ENCODE assay signal across 19 cellular contexts in genomic region chr12:25001311-25001710, GRCh38. TPM values are rescaled to one million over a fixed set of nuclear protein-coding genes. Genes with fewer than 3 reads are reported as not detected.
DNase-seq lines count a peak whose midpoint lies in the region; ATAC-seq, FAIRE-seq and TF ChIP-seq lines count a peak whose summit lies in the region.
"Had no signal": no experiment of that assay in that cellular context is flagged by ENCODE, and none has a peak within 500 bp of the region (broad histone marks: within the 10 kb centered on the region; RNA-seq: fewer than 3 reads in every experiment).

No MANE protein-coding gene starts in this region.

- intact Hi-C loops in adrenal gland (cut with DNase I): no loop called here

- TF ChIP-seq CTCF in D721Med (IDR thresholded peaks at IDR 0.05; ENCODE audit: insufficient read depth, missing control alignments) (no peak), Loucy (conservative IDR thresholded peaks at IDR 0.05; ENCODE audit: low read length) (no peak), SU-DHL-6 (IDR thresholded peaks at IDR 0.05; ENCODE audit: insufficient read depth, low read length, poor library complexity, severe bottlenecking) (no peak), foreskin keratinocyte (conservative IDR thresholded peaks at IDR 0.05) (no peak), adrenal gland (IDR thresholded peaks at IDR 0.05) (no peak)

- H3K27me3 ChIP-seq in Loucy (ENCODE audit: insufficient read depth, low read length, poor library complexity, severe bottlenecking) (no peaks in the 10 kb centered on the region), SU-DHL-6 (ENCODE audit: low read length) (no peaks in the 10 kb centered on the region), foreskin keratinocyte (no peaks in the 10 kb centered on the region), adrenal gland (no peaks in the 10 kb centered on the region)
- H3K27me3 ChIP-seq: BE2C had no signal

- WGBS in adrenal gland, 4 donors: 59 to 69% (median 65%) methylated on average over 2 of the region's 2 CpGs

- H3K27ac ChIP-seq in SU-DHL-6 (ENCODE audit: low read depth, low read length) (peak overlapping the region; percentile 99), foreskin keratinocyte (no peak overlapping the region), adrenal gland (no peak overlapping the region)
- H3K27ac ChIP-seq: KMS-11 had no signal

- H4K20me1 ChIP-seq in Loucy (ENCODE audit: insufficient read depth, low read length, poor library complexity, severe bottlenecking): no peaks in the 10 kb centered on the region
- H4K20me1 ChIP-seq in SU-DHL-6 (ENCODE audit: low read depth, low read length): no peaks in the 10 kb centered on the region

- no peaks in the 10 kb centered on the region for H3K9me2 ChIP-seq in Loucy (replicated peaks; ENCODE audit: low read depth, low read length)
- no peaks in the 10 kb centered on the region for H3K9me2 ChIP-seq in SU-DHL-6 (replicated peaks; ENCODE audit: insufficient read depth, low read length)

- H3K36me3 ChIP-seq in Loucy (ENCODE audit: insufficient read depth, low read length) (no peaks in the 10 kb centered on the region), SU-DHL-6 (ENCODE audit: low read length) (peaks cover 3% of the 10 kb centered on the region; the same call in 1 of the 2 replicates), adrenal gland (replicated peaks in 1 of 2) (no peaks in the 10 kb centered on the region)
- H3K36me3 ChIP-seq: BE2C had no signal

- H3K9ac ChIP-seq in Loucy (ENCODE audit: low read depth, low read length, poor library complexity, severe bottlenecking) (no peak overlapping the region), SU-DHL-6 (ENCODE audit: low read length) (peak overlapping the region; percentile 64)
- H3K9ac ChIP-seq: KMS-11 had no signal

- H2AFZ ChIP-seq in Loucy (ENCODE audit: low read length) (0 out of 2 replicates have a peak overlapping the region, but pooled peaks have one; percentile 13), SU-DHL-6 (ENCODE audit: low read depth, low read length, severe bottlenecking) (no peak overlapping the region)

- ATAC-seq in foreskin keratinocyte: no peak
- no peak for ATAC-seq in HG02970 (IDR thresholded peaks at IDR 0.05; ENCODE audit: low FRiP score, unreplicated experiment)
- ATAC-seq in HG03039 (IDR thresholded peaks at IDR 0.05; ENCODE audit: unreplicated experiment): no peak
- ATAC-seq: SK-N-SH treated with all-trans-retinoic acid at 6 μM for 48 hours had no signal

- no peak for TF ChIP-seq POLR2A in adrenal gland (IDR thresholded peaks at IDR 0.05)

- H3K4me2 ChIP-seq in Loucy (ENCODE audit: low read depth, low read length, poor library complexity, severe bottlenecking) (no peak overlapping the region), SU-DHL-6 (ENCODE audit: low read depth, low read length, poor library complexity, severe bottlenecking) (peak overlapping the region; percentile 92)
- H3K4me2 ChIP-seq: KMS-11 had no signal

- H3K4me3 ChIP-seq in Loucy (ENCODE audit: low read length, poor library complexity, severe bottlenecking) (no peak overlapping the region), SU-DHL-6 (ENCODE audit: insufficient read depth, low read length, poor library complexity, severe bottlenecking) (peak overlapping the region; percentile 3), adrenal gland (no peak overlapping the region)

- H3K4me1 ChIP-seq in Loucy (ENCODE audit: insufficient read depth, low read length, poor library complexity, severe bottlenecking) (peaks cover 14% of the 10 kb centered on the region), foreskin keratinocyte (peaks cover 4% of the 10 kb centered on the region), adrenal gland (replicated peaks in 1 of 2) (peaks cover 0 to 10% of the 10 kb centered on the region in 2 donors)
- H3K4me1 ChIP-seq: BE2C had no signal

- peak; percentile 82 for FAIRE-seq in D721Med (lab: Jason Lieb, UNC)
- FAIRE-seq: RCC 7860 had no signal

- DNase-seq in D721Med (ENCODE audit: insufficient read length, low spot score): no peak
- DNase-seq in foreskin keratinocyte: peak; percentile 15 to 52
- DNase-seq in adrenal gland: no peak
- no peak for DNase-seq in stimulated activated naive CD4-positive, alpha-beta T cell (lab: John Stamatoyannopoulos, UW)
- DNase-seq: BE2C; CD8-positive, alpha-beta memory T cell; DMS153; H9; NCI-H1436; NCI-H345; NCI-H526 treated with DMSO at 0.1 percent for 48 hours; SHP77 had no signal

- no peaks in the 10 kb centered on the region for H3K79me2 ChIP-seq in Loucy (ENCODE audit: insufficient read depth, low read length)
- peaks cover 40% of the 10 kb centered on the region for H3K79me2 ChIP-seq in SU-DHL-6 (ENCODE audit: insufficient read depth, low read length)

- no peaks in the 10 kb centered on the region for H3K9me3 ChIP-seq in Loucy (ENCODE audit: insufficient read depth, low read depth, low read length)
- H3K9me3 ChIP-seq in SU-DHL-6 (ENCODE audit: insufficient read depth, low read length): no peaks in the 10 kb centered on the region; the same call in 1 of the 2 replicates
- no peaks in the 10 kb centered on the region for H3K9me3 ChIP-seq in adrenal gland (replicated peaks in 1 of 3)
- H3K9me3 ChIP-seq: BE2C had no signal

- H3F3A ChIP-seq in Loucy (ENCODE audit: low read depth): 0 out of 2 replicates have a peak, but pooled peaks cover 3% of the 10 kb centered on the region
- peaks cover 86% of the 10 kb centered on the region for H3F3A ChIP-seq in SU-DHL-6 (ENCODE audit: insufficient read depth)

RNA-seq across cellular contexts. Expression of gene BCAT1, which starts 52.4 kb away (rescaled TPM):
- total RNA-seq in foreskin keratinocyte: 44.6 and 65.0 TPM in 2 replicates
- polyA plus RNA-seq in foreskin keratinocyte: 8.3 and 11.3 TPM in 2 replicates
- total RNA-seq in adrenal gland: 10 to 100 TPM in 7 of 8 donors, 1 to 10 TPM in 1; 9.4 to 41.5 (median 23.6) TPM
- 1 to 10 TPM; 2.1 to 7.9 (median 6.2) TPM for polyA plus RNA-seq in adrenal gland

Comparison
In these comparisons a context has a peak if more than half of its experiments do, and no peak if none do; other contexts are left out.
1. DNase-seq: peak in foreskin keratinocyte (2 of 2); none in D721Med (single experiment), adrenal gland (0 of 7) and stimulated activated naive CD4-positive, alpha-beta T cell (0 of 6).